26 cellular contexts compared by ENCODE assay signal in the genomic region with DNA sequence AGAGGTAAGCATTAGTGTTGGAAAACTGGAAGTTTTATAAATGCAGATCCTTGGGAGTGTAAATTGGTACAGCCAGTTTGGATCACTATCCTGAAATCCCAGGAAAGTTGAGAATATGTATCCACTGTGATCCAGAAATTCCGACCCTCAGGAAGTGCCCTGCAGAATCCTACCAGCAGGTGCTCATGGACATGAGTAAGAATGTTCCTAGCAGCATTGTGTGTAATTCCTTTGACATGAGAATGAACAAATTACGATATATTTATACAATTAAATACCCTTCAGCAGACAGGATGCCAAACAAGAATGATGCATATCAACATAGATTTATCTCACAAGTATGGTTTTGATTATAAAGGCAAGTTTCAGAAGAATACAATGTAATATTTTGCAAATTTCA.
DNase-seq lines count a peak whose midpoint lies in the region; ATAC-seq and TF ChIP-seq lines count a peak whose summit lies in the region.
"Had no signal": no experiment of that assay in that cellular context is flagged by ENCODE, and none has a peak within 500 bp of the region (broad histone marks: within the 10 kb centered on the region; RNA-seq: fewer than 3 reads in every experiment).

No MANE protein-coding gene starts in this region.

- H3K9me2 ChIP-seq in HCT116 (ENCODE audit: insufficient read depth): no peaks in the 10 kb centered on the region

- RAD21 ChIA-PET in HCT116 (lab: Charles Lee; ENCODE audit: low non-redundant PET in 1 of 2, low total read pairs in 2 of 2, uncharacterized antibody in 2 of 2, unreplicated experiment in 2 of 2): no interaction called here

- DNase-seq in HCT116 (ENCODE audit: low read depth, low spot score): no peak
- no peak for DNase-seq in WTC11 (ENCODE audit: low spot score)
- no peak for DNase-seq in fibroblast of villous mesenchyme (ENCODE audit: low read depth)
- DNase-seq in suprapubic skin (ENCODE audit: low spot score in 2 of 2): no peak
- DNase-seq in GF-D8 (lab: John Stamatoyannopoulos, UW): no peak
- no peak for DNase-seq in DMS153 (lab: John Stamatoyannopoulos, UW)
- no peak for DNase-seq in amniotic stem cell (lab: John Stamatoyannopoulos, UW)
- DNase-seq: C1 segment of cervical spinal cord; CD4-positive, alpha-beta memory T cell; COR-L47; DMS79; H7; Karpas-422; MV-4-11; NCI-H1105; NCI-H1436 treated with DMSO at 0.1 percent for 48 hours; NCI-H1930; NCI-H446 treated with DMSO at 0.1 percent for 48 hours; NCI-H526; NCI-H82; NK-92 treated with Interleukin-12 subunit alpha and Interleukin-12 subunit beta, amount 100 ng/mL, for 24 hours; SHP77 had no signal

- no peaks in the 10 kb centered on the region for H3K4me1 Mint-ChIP-seq in WTC11
- H3K4me1 Mint-ChIP-seq: CD4-positive, alpha-beta memory T cell had no signal

- POLR2A ChIA-PET in HCT116 (lab: Charles Lee): no interaction called here
- POLR2A ChIA-PET in WTC11 (lab: Charles Lee): no interaction called here

- no peak for TF ChIP-seq EP300 in suprapubic skin (IDR thresholded peaks at IDR 0.05)

- no peak overlapping the region for H3K4me3 Mint-ChIP-seq in WTC11
- H3K4me3 Mint-ChIP-seq: CD4-positive, alpha-beta memory T cell had no signal

- H3K36me3 Mint-ChIP-seq in WTC11: no peaks in the 10 kb centered on the region
- H3K36me3 Mint-ChIP-seq: CD4-positive, alpha-beta memory T cell had no signal

- H3K27me3 ChIP-seq in HCT116 (ENCODE audit: insufficient read depth, low read length) (0 out of 2 replicates have a peak, but pooled peaks cover 3% of the 10 kb centered on the region), suprapubic skin (no peaks in the 10 kb centered on the region)

- H3K4me3 ChIP-seq in HCT116 (replicated peaks in 1 of 2; ENCODE audit: low read depth in 1 of 2, low read length in 2 of 2): no peak overlapping the region
- no peak overlapping the region for H3K4me3 ChIP-seq in fibroblast of villous mesenchyme (ENCODE audit: low read depth, low read length)
- no peak overlapping the region for H3K4me3 ChIP-seq in suprapubic skin
- H3K4me3 ChIP-seq: A549 had no signal

- no TSS peak for BruUV-seq in HCT116 (replicated peaks; lab: Mats Ljungman, UMichigan)

- H3K27ac Mint-ChIP-seq in WTC11: no peak overlapping the region
- H3K27ac Mint-ChIP-seq: CD4-positive, alpha-beta memory T cell had no signal

- no peaks in the 10 kb centered on the region for H3K9me3 Mint-ChIP-seq in WTC11

- H3K9me3 ChIP-seq in HCT116 (ENCODE audit: control insufficient read depth in 1 of 2, insufficient read depth in 1 of 2, low read depth in 1 of 2, low read length in 2 of 2): no peaks in the 10 kb centered on the region
- no peaks in the 10 kb centered on the region for H3K9me3 ChIP-seq in suprapubic skin
- H3K9me3 ChIP-seq: A549 had no signal

- no peak overlapping the region for H2AFZ ChIP-seq in HCT116 (ENCODE audit: low read depth, low read length, poor library complexity, severe bottlenecking)

- ATAC-seq in HCT116 (no peak), WTC11 (peak; percentile 38; the same call in 1 of the 2 replicates), GM21528 (IDR thresholded peaks at IDR 0.05; ENCODE audit: low FRiP score, unreplicated experiment) (no peak)
- ATAC-seq: A549, HepG2 had no signal

- TF ChIP-seq CTCF in HCT116 (IDR thresholded peaks at IDR 0.05 in 2 of 3, conservative IDR thresholded peaks at IDR 0.05 in 1 of 3; ENCODE audit: borderline replicate concordance in 1 of 3, insufficient read depth in 1 of 3, low read depth in 2 of 3, low read length in 2 of 3) (peak in 2 of 3 experiments; percentile 18 to 23; a peak in 2 of 6 replicates), WTC11 (IDR thresholded peaks at IDR 0.05) (no peak), fibroblast of villous mesenchyme (IDR thresholded peaks at IDR 0.05; ENCODE audit: insufficient read depth, low read depth, low read length) (peak; percentile 20), suprapubic skin (IDR thresholded peaks at IDR 0.05) (no peak)

- H3K36me3 ChIP-seq in HCT116 (ENCODE audit: control insufficient read depth in 1 of 2, insufficient read depth in 2 of 2, low read length in 2 of 2) (no peaks in the 10 kb centered on the region), suprapubic skin (no peaks in the 10 kb centered on the region)

- no peak overlapping the region for H3K9ac ChIP-seq in HCT116 (ENCODE audit: low read length)

- intact Hi-C loops in HCT116 (cut with micrococcal nuclease): no loop called here

- no peaks in the 10 kb centered on the region for H4K20me1 ChIP-seq in HCT116 (ENCODE audit: insufficient read depth)

- H3K27ac ChIP-seq in HCT116 (ENCODE audit: low read depth, low read length) (no peak overlapping the region), suprapubic skin (peak overlapping the region; percentile 3)
- H3K27ac ChIP-seq: A549, RWPE1 had no signal

- TF ChIP-seq RAD21 in HCT116 (IDR thresholded peaks at IDR 0.05; ENCODE audit: low read depth): no peak

- CTCF ChIA-PET in HCT116 (lab: Charles Lee) (no interaction called here), WTC11 (lab: Charles Lee) (interaction anchor here (1.0 kb wide), 1 partner anchor 32 kb away, joined by 3 read pairs; no protein-coding TSS in a partner anchor)

- no peak overlapping the region for H3K4me2 ChIP-seq in HCT116 (ENCODE audit: low read length)
- H3K4me2 ChIP-seq: A549 had no signal

- H3K79me2 ChIP-seq in HCT116 (ENCODE audit: insufficient read depth, low read length): no peaks in the 10 kb centered on the region

- TF ChIP-seq POLR2A in HCT116 (IDR thresholded peaks at IDR 0.05; ENCODE audit: borderline replicate concordance, extremely low read depth, insufficient read depth, insufficient read length) (no peak), suprapubic skin (IDR thresholded peaks at IDR 0.05) (no peak)

- 72% methylated on average over 2 of the region's 2 CpGs for WGBS in suprapubic skin

- no peaks in the 10 kb centered on the region; the same call in 1 of the 2 replicates for H3K27me3 Mint-ChIP-seq in WTC11 (ENCODE audit: low read depth)

- H3K4me1 ChIP-seq in HCT116 (ENCODE audit: control insufficient read depth in 1 of 2, insufficient read depth in 2 of 2, low read length in 2 of 2) (no peaks in the 10 kb centered on the region), suprapubic skin (peaks cover 3% of the 10 kb centered on the region)
- H3K4me1 ChIP-seq: A549 had no signal

TF ChIP-seq in HCT116, 20 proteins besides CTCF, POLR2A, EP300 and RAD21 (continues in another document):
- TF ChIP-seq, protein P1, sequence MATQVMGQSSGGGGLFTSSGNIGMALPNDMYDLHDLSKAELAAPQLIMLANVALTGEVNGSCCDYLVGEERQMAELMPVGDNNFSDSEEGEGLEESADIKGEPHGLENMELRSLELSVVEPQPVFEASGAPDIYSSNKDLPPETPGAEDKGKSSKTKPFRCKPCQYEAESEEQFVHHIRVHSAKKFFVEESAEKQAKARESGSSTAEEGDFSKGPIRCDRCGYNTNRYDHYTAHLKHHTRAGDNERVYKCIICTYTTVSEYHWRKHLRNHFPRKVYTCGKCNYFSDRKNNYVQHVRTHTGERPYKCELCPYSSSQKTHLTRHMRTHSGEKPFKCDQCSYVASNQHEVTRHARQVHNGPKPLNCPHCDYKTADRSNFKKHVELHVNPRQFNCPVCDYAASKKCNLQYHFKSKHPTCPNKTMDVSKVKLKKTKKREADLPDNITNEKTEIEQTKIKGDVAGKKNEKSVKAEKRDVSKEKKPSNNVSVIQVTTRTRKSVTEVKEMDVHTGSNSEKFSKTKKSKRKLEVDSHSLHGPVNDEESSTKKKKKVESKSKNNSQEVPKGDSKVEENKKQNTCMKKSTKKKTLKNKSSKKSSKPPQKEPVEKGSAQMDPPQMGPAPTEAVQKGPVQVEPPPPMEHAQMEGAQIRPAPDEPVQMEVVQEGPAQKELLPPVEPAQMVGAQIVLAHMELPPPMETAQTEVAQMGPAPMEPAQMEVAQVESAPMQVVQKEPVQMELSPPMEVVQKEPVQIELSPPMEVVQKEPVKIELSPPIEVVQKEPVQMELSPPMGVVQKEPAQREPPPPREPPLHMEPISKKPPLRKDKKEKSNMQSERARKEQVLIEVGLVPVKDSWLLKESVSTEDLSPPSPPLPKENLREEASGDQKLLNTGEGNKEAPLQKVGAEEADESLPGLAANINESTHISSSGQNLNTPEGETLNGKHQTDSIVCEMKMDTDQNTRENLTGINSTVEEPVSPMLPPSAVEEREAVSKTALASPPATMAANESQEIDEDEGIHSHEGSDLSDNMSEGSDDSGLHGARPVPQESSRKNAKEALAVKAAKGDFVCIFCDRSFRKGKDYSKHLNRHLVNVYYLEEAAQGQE (IDR thresholded peaks at IDR 0.05; ENCODE audit: low read depth): no peak
- no peak for TF ChIP-seq CEBPB (IDR thresholded peaks at IDR 0.05; ENCODE audit: low read depth)
- TF ChIP-seq ZFX (IDR thresholded peaks at IDR 0.05): no peak
- no peak for TF ChIP-seq SIN3A (IDR thresholded peaks at IDR 0.05; ENCODE audit: low read depth)
- TF ChIP-seq CBX3 (IDR thresholded peaks at IDR 0.05; ENCODE audit: low read depth): no peak

TF ChIP-seq in WTC11, 78 proteins besides CTCF, POLR2A, EP300 and RAD21 (continues in another document):
- TF ChIP-seq EMX1 (CRISPR knock-in tag; IDR thresholded peaks at IDR 0.05): no peak
- TF ChIP-seq, protein P2, sequence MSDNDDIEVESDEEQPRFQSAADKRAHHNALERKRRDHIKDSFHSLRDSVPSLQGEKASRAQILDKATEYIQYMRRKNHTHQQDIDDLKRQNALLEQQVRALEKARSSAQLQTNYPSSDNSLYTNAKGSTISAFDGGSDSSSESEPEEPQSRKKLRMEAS (CRISPR knock-in tag; IDR thresholded peaks at IDR 0.05): no peak

Comparison
In these comparisons a context has a peak if more than half of its experiments do, and no peak if none do; other contexts are left out.
1. CTCF ChIP-seq: peak in HCT116 (2 of 3) and fibroblast of villous mesenchyme (single experiment); none in WTC11 (single experiment) and suprapubic skin (0 of 2).